Comparison of ENCODE assay signal across 10 cellular contexts in genomic region chr4:83569967-83570366, GRCh38. TPM values are rescaled to one million over a fixed set of nuclear protein-coding genes. Genes with fewer than 3 reads are reported as not detected.
A peak's percentile ranks its signal among the peaks of the same experiment; 100 is the strongest.
DNase-seq lines count a peak whose midpoint lies in the region; ATAC-seq and TF ChIP-seq lines count a peak whose summit lies in the region.
"Had no signal": no experiment of that assay in that cellular context is flagged by ENCODE, and none has a peak within 500 bp of the region (broad histone marks: within the 10 kb centered on the region; RNA-seq: fewer than 3 reads in every experiment).

No MANE protein-coding gene starts in this region.

- POLR2A ChIA-PET in PC-3 (lab: Charles Lee; ENCODE audit: unreplicated experiment) = interaction anchor here (0.7 kb wide), 1 partner anchor 1437 kb away, joined by 5 read pairs; no protein-coding TSS in a partner anchor

- no peak overlapping the region for H3K4me2 ChIP-seq in PC-3 (ENCODE audit: low read length)
- H3K4me2 ChIP-seq: neural progenitor cell had no signal

- peaks cover 75% of the 10 kb centered on the region for H3K79me2 ChIP-seq in PC-3 (ENCODE audit: low read length)

- H3K27ac ChIP-seq in PC-3 (ENCODE audit: low read length) = no peak overlapping the region
- H3K27ac ChIP-seq in neutrophil = peak overlapping the region; percentile 84
- H3K27ac ChIP-seq: neural progenitor cell had no signal

- H3K9ac ChIP-seq in PC-3 (ENCODE audit: low read length) = no peak overlapping the region
- H3K9ac ChIP-seq: neural progenitor cell had no signal

- ATAC-seq in GM18907 (IDR thresholded peaks at IDR 0.05; ENCODE audit: unreplicated experiment) = peak; percentile 76
- ATAC-seq in HG02981 (IDR thresholded peaks at IDR 0.05; ENCODE audit: unreplicated experiment) = peak; percentile 89
- ATAC-seq in PC-3 = no peak
- no peak for ATAC-seq in HG03196 (IDR thresholded peaks at IDR 0.05; ENCODE audit: unreplicated experiment)

- no peaks in the 10 kb centered on the region for H3K27me3 ChIP-seq in PC-3 (ENCODE audit: low read length)
- H3K27me3 ChIP-seq in neutrophil = no peaks in the 10 kb centered on the region
- H3K27me3 ChIP-seq: neural progenitor cell had no signal

- no peaks in the 10 kb centered on the region for H3K9me2 ChIP-seq in PC-3 (replicated peaks; ENCODE audit: low read length)

- H3K36me3 ChIP-seq in PC-3 (ENCODE audit: low read depth, low read length) (no peaks in the 10 kb centered on the region), neutrophil (peaks cover 4% of the 10 kb centered on the region)
- H3K36me3 ChIP-seq: neural progenitor cell had no signal

- CTCF ChIA-PET in PC-3 (lab: Charles Lee) = no interaction called here

- no peak overlapping the region for H2AFZ ChIP-seq in PC-3 (ENCODE audit: low read length)
- H2AFZ ChIP-seq: neural progenitor cell had no signal

- H3K9me3 ChIP-seq in PC-3 (ENCODE audit: low read length) = no peaks in the 10 kb centered on the region
- no peaks in the 10 kb centered on the region for H3K9me3 ChIP-seq in neutrophil

- intact Hi-C loops in PC-3 (cut with micrococcal nuclease) = no loop called here

- 0 out of 2 replicates have a peak, but pooled peaks cover 4% of the 10 kb centered on the region for H3K4me1 ChIP-seq in PC-3 (ENCODE audit: insufficient read depth, low read length)
- H3K4me1 ChIP-seq in neutrophil (ENCODE audit: control insufficient read depth in 1 of 2, insufficient read depth in 1 of 2, low read depth in 1 of 2, low read length in 1 of 2) = peaks cover 31 to 46% of the 10 kb centered on the region in 2 experiments
- H3K4me1 ChIP-seq: neural progenitor cell had no signal

- DNase-seq in PC-3 = peak; percentile 44
- no peak for DNase-seq in NCI-H1417 (lab: John Stamatoyannopoulos, UW)
- DNase-seq in DMS114 treated with DMSO at 0.1 percent for 48 hours (lab: John Stamatoyannopoulos, UW; ENCODE audit: unreplicated experiment) = no peak
- DNase-seq in NCI-H2107 treated with DMSO at 0.1 percent for 48 hours (lab: John Stamatoyannopoulos, UW; ENCODE audit: unreplicated experiment) = no peak
- DNase-seq: activated CD4-positive, alpha-beta T cell treated with anti-CD3 and anti-CD28 coated beads, Interleukin-2, amount 10 ng/mL, durations not matched to agents 24 days and 14 days had no signal

- BruUV-seq in PC-3 (replicated peaks; lab: Mats Ljungman, UMichigan) = no TSS peak

- H3K4me3 ChIP-seq in PC-3 (ENCODE audit: low read length) = no peak overlapping the region
- H3K4me3 ChIP-seq in neutrophil (ENCODE audit: low read depth in 1 of 2, low read length in 1 of 2) = peak overlapping the region; percentile 5 to 7
- H3K4me3 ChIP-seq: neural progenitor cell had no signal

- TF ChIP-seq CTCF in PC-3 (conservative IDR thresholded peaks at IDR 0.05; ENCODE audit: low read depth, low read length) = no peak
- no peak for TF ChIP-seq CTCF in neutrophil (IDR thresholded peaks at IDR 0.05)

- H3F3A ChIP-seq in PC-3 (ENCODE audit: low read length, unreplicated experiment) = no peaks in the 10 kb centered on the region

- H4K20me1 ChIP-seq in PC-3 (ENCODE audit: low read length) = no peaks in the 10 kb centered on the region

RNA-seq across cellular contexts. Expression of gene GPAT3, which starts 34.1 kb away (rescaled TPM):
- total RNA-seq in PC-3 (2014; rRNA removed) = 22.5 and 34.2 TPM in 2 replicates

Comparison
In these comparisons a context has a peak if more than half of its experiments do, and no peak if none do; other contexts are left out.
1. ATAC-seq: peak in GM18907 (single experiment) and HG02981 (single experiment); none in PC-3 (single experiment) and HG03196 (single experiment).